20 cellular contexts compared by ENCODE assay signal in genomic region chr20:2179233-2179580, GRCh38.
"Had no signal": no experiment of that assay in that cellular context is flagged by ENCODE, and none has a peak within 500 bp of the region (broad histone marks: within the 10 kb centered on the region; RNA-seq: fewer than 3 reads in every experiment).

No MANE protein-coding gene starts in this region.

- H3K27ac Mint-ChIP-seq: effector memory CD8-positive, alpha-beta T cell; immature natural killer cell; memory B cell; naive thymus-derived CD8-positive, alpha-beta T cell; nephron progenitor cell had no signal

- DNase-seq: cortex of kidney; effector memory CD8-positive, alpha-beta T cell; erythroblast; esophagus squamous epithelium; foreskin melanocyte; hypothalamus; immature natural killer cell; midbrain; naive thymus-derived CD8-positive, alpha-beta T cell; nephron progenitor cell; nucleus accumbens; stimulated activated CD4-positive, alpha-beta T cell treated with anti-CD3 and anti-CD28 coated beads, Interleukin-12 subunit alpha, Interleukin-12 subunit beta, amount 100 ng/mL, for 4 hours; stimulated activated CD4-positive, alpha-beta T cell treated with anti-CD3 and anti-CD28 coated beads, Interleukin-1b, Interleukin-23, amount 100 ng/mL, for 48 hours; stimulated activated CD4-positive, alpha-beta T cell treated with anti-CD3 and anti-CD28 coated beads, Interleukin-4, amount 100 ng/mL, for 1 hour; stimulated activated CD8-positive, alpha-beta memory T cell treated with anti-CD3 and anti-CD28 coated beads, Interleukin-4, amount 100 ng/mL, for 48 hours; stimulated activated naive CD4-positive, alpha-beta T cell treated with Interleukin-2 at 50 U/mL for 16 hours; transverse colon; upper lobe of right lung; uterus had no signal

- H3K36me3 Mint-ChIP-seq: immature natural killer cell; memory B cell; naive thymus-derived CD8-positive, alpha-beta T cell had no signal

- H3K4me3 Mint-ChIP-seq: effector memory CD8-positive, alpha-beta T cell; immature natural killer cell; memory B cell; naive thymus-derived CD8-positive, alpha-beta T cell; nephron progenitor cell had no signal

- H3K4me1 Mint-ChIP-seq: immature natural killer cell, memory B cell had no signal

- H3K9me3 Mint-ChIP-seq: effector memory CD8-positive, alpha-beta T cell; immature natural killer cell; memory B cell; naive thymus-derived CD8-positive, alpha-beta T cell; nephron progenitor cell had no signal
